ENCODE assay signal across 26 cellular contexts in genomic region chr1:155867766-155868165, GRCh38. TPM values are rescaled to one million over a fixed set of nuclear protein-coding genes. Genes with fewer than 3 reads are reported as not detected.
DNase-seq lines count a peak whose midpoint lies in the region; ATAC-seq, FAIRE-seq and TF ChIP-seq lines count a peak whose summit lies in the region.
"Had no signal": no experiment of that assay in that cellular context is flagged by ENCODE, and none has a peak within 500 bp of the region (broad histone marks: within the 10 kb centered on the region; RNA-seq: fewer than 3 reads in every experiment).

No MANE protein-coding gene starts in this region.

- H3K27ac ChIP-seq in HepG2 (ENCODE audit: extremely low read length, insufficient read depth, low read length): no peak overlapping the region
- no peak overlapping the region for H3K27ac ChIP-seq in right lobe of liver
- H3K27ac ChIP-seq in K562 (ENCODE audit: extremely low read depth, low read depth, low read length): no peak overlapping the region
- peak overlapping the region; percentile 15 for H3K27ac ChIP-seq in cingulate gyrus (ENCODE audit: low read depth, low read length)
- no peak overlapping the region for H3K27ac ChIP-seq in neural cell (ENCODE audit: low read length)
- H3K27ac ChIP-seq: 22Rv1; A549; BLaER1 treated with 17β-estradiol and CSF1 and Interleukin-3, amounts not matched to agents 10 nM and 100 nM; C4-2B had no signal

- H2AFZ ChIP-seq in HepG2 (ENCODE audit: low read length) (no peak overlapping the region), K562 (ENCODE audit: low read depth, low read length) (peak overlapping the region; percentile 80), neural cell (ENCODE audit: low read depth, low read length) (no peak overlapping the region)

- POLR2A ChIA-PET in HepG2 (lab: Yijun Ruan, JAX) (interaction anchor here (1.7 kb wide), 1 partner anchor 15 kb away, joined by 3 read pairs; no protein-coding TSS in a partner anchor), K562 (lab: Yijun Ruan, JAX) (interaction anchor here (1.9 kb wide), 1 partner anchor 8 kb away, joined by 9 read pairs; the partner anchor contains the start of gene SYT11)

- peak overlapping the region; percentile 28; the same call in 1 of the 2 replicates for H3K4me2 ChIP-seq in HepG2 (ENCODE audit: low read depth, low read length)
- H3K4me2 ChIP-seq in K562 (ENCODE audit: insufficient read depth, low read length): no peak overlapping the region
- no peak overlapping the region for H3K4me2 ChIP-seq in neural cell (ENCODE audit: low read length)
- H3K4me2 ChIP-seq: A549; BLaER1 treated with 17β-estradiol and CSF1 and Interleukin-3, amounts not matched to agents 10 nM and 100 nM had no signal

- H3K36me3 ChIP-seq in HepG2 (replicated peaks in 1 of 2; ENCODE audit: control insufficient read depth in 1 of 2, insufficient read depth in 2 of 2, low read length in 2 of 2) (no peaks in the 10 kb centered on the region), right lobe of liver (no peaks in the 10 kb centered on the region), K562 (ENCODE audit: control insufficient read depth, insufficient read depth, low read length) (no peaks in the 10 kb centered on the region), neural cell (ENCODE audit: insufficient read depth, low read length) (peaks cover 8% of the 10 kb centered on the region)

- CTCF ChIA-PET in HepG2 (lab: Yijun Ruan, JAX; ENCODE audit: low intra/inter-chr PET ratio, low total read pairs): no interaction called here
- CTCF ChIA-PET in K562 (lab: Yijun Ruan, JAX; ENCODE audit: low intra/inter-chr PET ratio): no interaction called here

- TF ChIP-seq POLR2A in HepG2 (IDR thresholded peaks at IDR 0.05; ENCODE audit: insufficient read depth in 1 of 2, low read depth in 2 of 2, low read length in 2 of 2): no peak
- no peak for TF ChIP-seq POLR2A in right lobe of liver (IDR thresholded peaks at IDR 0.05)
- TF ChIP-seq POLR2A in K562 (conservative IDR thresholded peaks at IDR 0.05): no peak
- TF ChIP-seq POLR2A in GM18505 (IDR thresholded peaks at IDR 0.05; ENCODE audit: borderline replicate concordance, extremely low read depth, insufficient read depth, insufficient read length): no peak

- H4K20me1 ChIP-seq in HepG2 (ENCODE audit: insufficient read depth, low read length) (no peaks in the 10 kb centered on the region), K562 (replicated peaks; ENCODE audit: control insufficient read depth, insufficient read depth, low read length) (no peaks in the 10 kb centered on the region), neural cell (ENCODE audit: insufficient read depth) (peaks cover 43% of the 10 kb centered on the region)

- H3K9ac ChIP-seq in HepG2 (ENCODE audit: insufficient read depth, low read depth, low read length): no peak overlapping the region
- no peak overlapping the region for H3K9ac ChIP-seq in K562 (ENCODE audit: insufficient read depth in 1 of 2, low read depth in 2 of 2, low read length in 2 of 2)
- H3K9ac ChIP-seq in neural cell (ENCODE audit: low read length): no peak overlapping the region
- H3K9ac ChIP-seq: BLaER1 treated with 17β-estradiol and CSF1 and Interleukin-3, amounts not matched to agents 10 nM and 100 nM had no signal

- no peaks in the 10 kb centered on the region for H3K9me2 ChIP-seq in neural cell (ENCODE audit: insufficient read depth, low read length)

- H3K27me3 ChIP-seq in HepG2 (ENCODE audit: control insufficient read depth in 1 of 2, insufficient read depth in 2 of 2, low read length in 2 of 2) (peaks cover 5 to 39% of the 10 kb centered on the region in 2 experiments; a peak in 4 of 5 replicates), right lobe of liver (no peaks in the 10 kb centered on the region), K562 (ENCODE audit: control insufficient read depth in 2 of 2, insufficient read depth in 2 of 2, low read length in 2 of 2) (no peaks in the 10 kb centered on the region; a peak in 1 of 5 replicates), neural cell (ENCODE audit: insufficient read depth, low read depth, low read length) (no peaks in the 10 kb centered on the region)
- H3K27me3 ChIP-seq: BLaER1 treated with 17β-estradiol and CSF1 and Interleukin-3, amounts not matched to agents 10 nM and 100 nM had no signal

- BruUV-seq in HepG2 (replicated peaks; lab: Mats Ljungman, UMichigan): no TSS peak
- BruUV-seq in K562 (replicated peaks; lab: Mats Ljungman, UMichigan): no TSS peak

- no peaks in the 10 kb centered on the region for H3K9me1 ChIP-seq in K562 (ENCODE audit: control insufficient read depth, insufficient read depth, low read length)

- TF ChIP-seq RAD21 in HepG2 (CRISPR knock-in tag; IDR thresholded peaks at IDR 0.05): no peak
- TF ChIP-seq RAD21 in K562 (CRISPR knock-in tag; conservative IDR thresholded peaks at IDR 0.05 in 1 of 2, IDR thresholded peaks at IDR 0.05 in 1 of 2): peak in 1 of 2 experiments; percentile 17; a peak in 1 of 4 replicates
- no peak for TF ChIP-seq RAD21 in neural cell (conservative IDR thresholded peaks at IDR 0.05)

- H3K4me3 ChIP-seq in HepG2 (replicated peaks in 1 of 3; ENCODE audit: insufficient read depth in 1 of 3, low read depth in 2 of 3, low read length in 3 of 3) (no peak overlapping the region), right lobe of liver (no peak overlapping the region), K562 (no peak overlapping the region), neural cell (ENCODE audit: low read length) (peak overlapping the region; percentile 48)
- H3K4me3 ChIP-seq: A549; BLaER1 treated with 17β-estradiol and CSF1 and Interleukin-3, amounts not matched to agents 10 nM and 100 nM; GM12878 had no signal

- DNase-seq in HepG2 (ENCODE audit: low spot score) (no peak), right lobe of liver (no peak), K562 (ENCODE audit: extremely low read depth in 1 of 4, low spot score in 3 of 4) (peak in 1 of 4 experiments; percentile 45), COLO668 (lab: John Stamatoyannopoulos, UW; ENCODE audit: unreplicated experiment) (no peak)
- DNase-seq: AML-193; CD4-positive, alpha-beta T cell; CD8-positive, alpha-beta T cell; COR-L47; DMS 273 treated with DMSO at 0.1 percent for 48 hours; DMS153; DMS53; DMS79; DND-41; EL; GDM1 had no signal

- in situ Hi-C loops in HepG2 (cut with HindIII; ENCODE audit: extremely low pct_ligation_motif_present, low pct_unique_long_range_greater_than_20kb) (no loop called here), K562 (cut with MboI) (no loop called here)

- TF ChIP-seq CTCF in HepG2 (CRISPR knock-in tag; IDR thresholded peaks at IDR 0.05): no peak
- no peak for TF ChIP-seq CTCF in right lobe of liver (IDR thresholded peaks at IDR 0.05)
- TF ChIP-seq CTCF in K562 (IDR thresholded peaks at IDR 0.05 in 2 of 3, conservative IDR thresholded peaks at IDR 0.05 in 1 of 3; ENCODE audit: insufficient read depth in 2 of 3, low read depth in 1 of 3, low read length in 3 of 3): 0 out of 6 replicates have a peak, but pooled peaks of 1 of the 3 experiments have one; percentile 11
- TF ChIP-seq CTCF in neural cell (IDR thresholded peaks at IDR 0.05; ENCODE audit: poor library complexity, severe bottlenecking): no peak

- FAIRE-seq in HepG2 (lab: Jason Lieb, UNC) (no peak), K562 (lab: Jason Lieb, UNC) (no peak)
- FAIRE-seq: A549, GM12878, GM12892, GM19239 had no signal

- 0% methylated on average over 5 of the region's 8 CpGs for WGBS in HepG2 (ENCODE audit: low lambda C conversion rate)
- WGBS in right lobe of liver (ENCODE audit: insufficient coverage, low coverage, low lambda C conversion rate, missing lambda C conversion rate): 79% methylated on average over 4 of the region's 8 CpGs
- WGBS in K562 (ENCODE audit: insufficient coverage, low coverage, missing lambda C conversion rate): 20% methylated on average over 8 of the region's 8 CpGs

- H3K4me1 ChIP-seq in HepG2 (ENCODE audit: insufficient read depth, low read length): peaks cover 15% of the 10 kb centered on the region
- H3K4me1 ChIP-seq in right lobe of liver: no peaks in the 10 kb centered on the region
- no peaks in the 10 kb centered on the region; a peak in 1 of 5 replicates for H3K4me1 ChIP-seq in K562 (replicated peaks in 1 of 2; ENCODE audit: control insufficient read depth in 2 of 2, insufficient read depth in 2 of 2, low read length in 2 of 2)
- H3K4me1 ChIP-seq: A549 had no signal

- H3K79me2 ChIP-seq in HepG2 (ENCODE audit: insufficient read depth, low read length) (no peaks in the 10 kb centered on the region), K562 (ENCODE audit: control insufficient read depth, insufficient read depth, low read length) (no peaks in the 10 kb centered on the region), neural cell (replicated peaks; ENCODE audit: insufficient read depth, low read length) (peaks cover 96% of the 10 kb centered on the region)

- intact Hi-C loops in HepG2 (cut with micrococcal nuclease; ENCODE audit: unreplicated experiment) (no loop called here), right lobe of liver (cut with DNase I) (no loop called here), K562 (cut with micrococcal nuclease) (no loop called here)

- ATAC-seq in HepG2: peak; percentile 92
- no peak for ATAC-seq in right lobe of liver
- peak; percentile 80 for ATAC-seq in K562
- no peak for ATAC-seq in HG02840 (IDR thresholded peaks at IDR 0.05; ENCODE audit: low FRiP score, unreplicated experiment)
- no peak for ATAC-seq in GM18505 (IDR thresholded peaks at IDR 0.05; ENCODE audit: unreplicated experiment)
- ATAC-seq: A549; CD8-positive, alpha-beta T cell; GM12878 had no signal

- no peaks in the 10 kb centered on the region for H3K9me3 ChIP-seq in HepG2 (ENCODE audit: low read length)
- H3K9me3 ChIP-seq in right lobe of liver: no peaks in the 10 kb centered on the region
- H3K9me3 ChIP-seq in K562 (replicated peaks; ENCODE audit: control insufficient read depth, insufficient read depth, low read depth, low read length): no peaks in the 10 kb centered on the region
- no peaks in the 10 kb centered on the region for H3K9me3 ChIP-seq in neural cell (ENCODE audit: low read length)
- H3K9me3 ChIP-seq: A549; BLaER1 treated with 17β-estradiol and CSF1 and Interleukin-3, amounts not matched to agents 10 nM and 100 nM had no signal

- H3F3A ChIP-seq in neural cell (ENCODE audit: insufficient read depth, low read length, poor library complexity, severe bottlenecking): no peaks in the 10 kb centered on the region

- TF ChIP-seq EP300 in HepG2 (IDR thresholded peaks at IDR 0.05; ENCODE audit: low read depth in 2 of 2, low read length in 2 of 2): no peak
- no peak for TF ChIP-seq EP300 in HepG2 (CRISPR knock-in tag; IDR thresholded peaks at IDR 0.05; ENCODE audit: borderline replicate concordance)
- no peak for TF ChIP-seq EP300 in K562 (IDR thresholded peaks at IDR 0.05; ENCODE audit: low read length)
- TF ChIP-seq EP300 in neural cell (conservative IDR thresholded peaks at IDR 0.05; ENCODE audit: poor library complexity, severe bottlenecking): no peak

RNA-seq across cellular contexts. Expression of gene SYT11, which starts 8.4 kb away (rescaled TPM):
- 0.08 and 0.22 TPM in 2 replicates for total RNA-seq in HepG2 (2016; rRNA removed; fragmentation: Illumina TruSeq; extraction: Trizol)
- not detected in 2 replicates for total RNA-seq in HepG2 (2016; cell fraction: cytosol; rRNA removed; fragmentation: Illumina TruSeq; extraction: Trizol; ENCODE audit: low read depth)
- 0.06 and 0.13 TPM in 2 replicates for total RNA-seq in HepG2 (2016; cell fraction: insoluble cytoplasmic fraction; rRNA removed; fragmentation: Illumina TruSeq; extraction: Trizol)
- 0.03 and 0.09 TPM in 2 replicates for total RNA-seq in HepG2 (2016; cell fraction: membrane; rRNA removed; fragmentation: Illumina TruSeq; extraction: Trizol)
- total RNA-seq in HepG2 (2016; cell fraction: nucleus; rRNA removed; fragmentation: Illumina TruSeq; extraction: Trizol): 0.22 and 0.25 TPM in 2 replicates
- polyA plus RNA-seq in HepG2 (2011; rRNA removed): 0.59 and 0.64 TPM in 2 replicates
- polyA plus RNA-seq in HepG2 (2011; cell fraction: cytosol; rRNA removed): 0.35 and 0.59 TPM in 2 replicates
- 0.26 and 0.29 TPM in 2 replicates for polyA plus RNA-seq in HepG2 (2011; cell fraction: nucleus; rRNA removed)
- polyA plus RNA-seq in HepG2 (2012): 0.64 and 1.0 TPM in 2 replicates
- polyA plus RNA-seq in HepG2 (2016; cell fraction: cytosol; fragmentation: Illumina TruSeq; extraction: Trizol; ENCODE audit: low read depth): 0.02 TPM in 1 of 2 replicates, not detected in the other
- 0.04 and 0.08 TPM in 2 replicates for polyA plus RNA-seq in HepG2 (2016; cell fraction: insoluble cytoplasmic fraction; fragmentation: Illumina TruSeq; extraction: Trizol; ENCODE audit: low read depth)
- polyA plus RNA-seq in HepG2 (2016; cell fraction: membrane; fragmentation: Illumina TruSeq; extraction: Trizol; ENCODE audit: low read depth): 0.06 TPM in 1 of 2 replicates, not detected in the other
- polyA plus RNA-seq in HepG2 (2016; cell fraction: nucleus; fragmentation: Illumina TruSeq; extraction: Trizol; ENCODE audit: insufficient read depth, low read depth): 0.08 and 0.21 TPM in 2 replicates
- polyA minus RNA-seq in HepG2 (2011; rRNA and poly(A)+ RNA removed; ENCODE audit: low replicate concordance): 0.44 and 1.3 TPM in 2 replicates
- 0.44 and 0.69 TPM in 2 replicates for polyA minus RNA-seq in HepG2 (2011; cell fraction: cytosol; rRNA and poly(A)+ RNA removed)
- polyA minus RNA-seq in HepG2 (2011; cell fraction: nucleus; rRNA and poly(A)+ RNA removed): 0.39 and 0.75 TPM in 2 replicates
- total RNA-seq in right lobe of liver: 1 to 10 TPM in 1 of 6 experiments, under 1 TPM in 5; 0.46 to 1.5 (median 0.73) TPM
- total RNA-seq in K562 (2011; cell fraction: chromatin; rRNA removed; ENCODE audit: low replicate concordance): 0.25 and 0.39 TPM in 2 replicates
- total RNA-seq in K562 (2011; cell fraction: nucleolus; rRNA removed): 0.39 and 0.67 TPM in 2 replicates
- total RNA-seq in K562 (2011; cell fraction: nucleoplasm; rRNA removed): 0.81 and 0.84 TPM in 2 replicates
- 0.05 and 0.12 TPM in 2 replicates for total RNA-seq in K562 (2014; rRNA removed)
- total RNA-seq in K562 (2014; rRNA removed; fragmentation: Illumina TruSeq; extraction: Trizol): 0.07 and 0.13 TPM in 2 replicates
- total RNA-seq in K562 (2015; rRNA removed; fragmentation: Illumina TruSeq; extraction: Trizol): 0.11 TPM in 2 replicates
- total RNA-seq in K562 (2021): 0.18 and 0.20 TPM in 2 replicates
- polyA plus RNA-seq in K562 (2011; rRNA removed): 0.17 and 0.26 TPM in 2 replicates
- 0.16 and 0.24 TPM in 2 replicates for polyA plus RNA-seq in K562 (2011; cell fraction: cytosol; rRNA removed)
- 0.09 and 0.13 TPM in 2 replicates for polyA plus RNA-seq in K562 (2011; cell fraction: nucleus; rRNA removed)
- 0.07 and 0.17 TPM in 2 replicates for polyA plus RNA-seq in K562 (2012)
- 0.13 and 0.19 TPM in 2 replicates for polyA plus RNA-seq in K562 (2014; fragmentation: Illumina TruSeq; extraction: Trizol)
- polyA plus RNA-seq in K562 (2014; fragmentation: Nextera tagmentation; extraction: Ambion mirVana): under 1 TPM; 0.08 to 0.11 TPM
- 0.05 and 0.11 TPM in 2 replicates for polyA plus RNA-seq in K562 (2014; rRNA removed)
- 0.25 and 0.36 TPM in 2 replicates for polyA minus RNA-seq in K562 (2011; rRNA and poly(A)+ RNA removed)
- polyA minus RNA-seq in K562 (2011; cell fraction: cytosol; rRNA and poly(A)+ RNA removed): not detected in 2 replicates
- 0.11 TPM in 1 of 2 replicates, not detected in the other for polyA minus RNA-seq in K562 (2011; cell fraction: nucleus; rRNA and poly(A)+ RNA removed)
- polyA plus RNA-seq in neural cell: 122 and 127 TPM in 2 replicates
- 239 and 258 TPM in 2 replicates for polyA minus RNA-seq in neural cell

RNA-seq across cellular contexts. Expression of gene GON4L, which starts 10.8 kb away (rescaled TPM):
- 15.5 and 19.6 TPM in 2 replicates for total RNA-seq in HepG2 (2016; rRNA removed; fragmentation: Illumina TruSeq; extraction: Trizol)
- 60.3 and 77.6 TPM in 2 replicates for total RNA-seq in HepG2 (2016; cell fraction: cytosol; rRNA removed; fragmentation: Illumina TruSeq; extraction: Trizol; ENCODE audit: low read depth)
- 13.2 and 20.6 TPM in 2 replicates for total RNA-seq in HepG2 (2016; cell fraction: insoluble cytoplasmic fraction; rRNA removed; fragmentation: Illumina TruSeq; extraction: Trizol)
- total RNA-seq in HepG2 (2016; cell fraction: membrane; rRNA removed; fragmentation: Illumina TruSeq; extraction: Trizol): 21.7 and 23.0 TPM in 2 replicates
- total RNA-seq in HepG2 (2016; cell fraction: nucleus; rRNA removed; fragmentation: Illumina TruSeq; extraction: Trizol): 39.3 and 40.1 TPM in 2 replicates
- 14.6 and 15.0 TPM in 2 replicates for polyA plus RNA-seq in HepG2 (2011; rRNA removed)
- 6.9 and 10.0 TPM in 2 replicates for polyA plus RNA-seq in HepG2 (2011; cell fraction: cytosol; rRNA removed)
- polyA plus RNA-seq in HepG2 (2011; cell fraction: nucleus; rRNA removed): 30.4 and 31.3 TPM in 2 replicates
- 13.5 and 13.8 TPM in 2 replicates for polyA plus RNA-seq in HepG2 (2012)
- 2.0 and 2.4 TPM in 2 replicates for polyA plus RNA-seq in HepG2 (2016; cell fraction: cytosol; fragmentation: Illumina TruSeq; extraction: Trizol; ENCODE audit: low read depth)
- 5.8 and 9.2 TPM in 2 replicates for polyA plus RNA-seq in HepG2 (2016; cell fraction: insoluble cytoplasmic fraction; fragmentation: Illumina TruSeq; extraction: Trizol; ENCODE audit: low read depth)
- 2.8 and 3.0 TPM in 2 replicates for polyA plus RNA-seq in HepG2 (2016; cell fraction: membrane; fragmentation: Illumina TruSeq; extraction: Trizol; ENCODE audit: low read depth)
- 44.7 and 49.8 TPM in 2 replicates for polyA plus RNA-seq in HepG2 (2016; cell fraction: nucleus; fragmentation: Illumina TruSeq; extraction: Trizol; ENCODE audit: insufficient read depth, low read depth)
- 35.6 and 65.0 TPM in 2 replicates for polyA minus RNA-seq in HepG2 (2011; rRNA and poly(A)+ RNA removed; ENCODE audit: low replicate concordance)
- 9.4 and 10.1 TPM in 2 replicates for polyA minus RNA-seq in HepG2 (2011; cell fraction: cytosol; rRNA and poly(A)+ RNA removed)
- polyA minus RNA-seq in HepG2 (2011; cell fraction: nucleus; rRNA and poly(A)+ RNA removed): 48.7 and 51.0 TPM in 2 replicates
- 10 to 100 TPM; 10.7 to 23.2 (median 20.1) TPM for total RNA-seq in right lobe of liver
- total RNA-seq in K562 (2011; cell fraction: chromatin; rRNA removed; ENCODE audit: low replicate concordance): 217 and 320 TPM in 2 replicates
- total RNA-seq in K562 (2011; cell fraction: nucleolus; rRNA removed): 111 and 118 TPM in 2 replicates
- total RNA-seq in K562 (2011; cell fraction: nucleoplasm; rRNA removed): 136 and 172 TPM in 2 replicates
- total RNA-seq in K562 (2014; rRNA removed): 29.0 and 30.0 TPM in 2 replicates
- 35.5 and 40.1 TPM in 2 replicates for total RNA-seq in K562 (2014; rRNA removed; fragmentation: Illumina TruSeq; extraction: Trizol)
- total RNA-seq in K562 (2015; rRNA removed; fragmentation: Illumina TruSeq; extraction: Trizol): 33.6 and 34.3 TPM in 2 replicates
- total RNA-seq in K562 (2021): 42.6 and 47.4 TPM in 2 replicates
- polyA plus RNA-seq in K562 (2011; rRNA removed): 32.4 and 40.4 TPM in 2 replicates
- polyA plus RNA-seq in K562 (2011; cell fraction: cytosol; rRNA removed): 21.5 and 30.7 TPM in 2 replicates
- polyA plus RNA-seq in K562 (2011; cell fraction: nucleus; rRNA removed): 98.2 and 114 TPM in 2 replicates
- polyA plus RNA-seq in K562 (2012): 27.5 and 34.2 TPM in 2 replicates
- polyA plus RNA-seq in K562 (2014; fragmentation: Illumina TruSeq; extraction: Trizol): 35.1 and 37.4 TPM in 2 replicates
- polyA plus RNA-seq in K562 (2014; fragmentation: Nextera tagmentation; extraction: Ambion mirVana): 10 to 100 TPM; 20.2 to 38.9 TPM
- polyA plus RNA-seq in K562 (2014; rRNA removed): 32.1 and 33.0 TPM in 2 replicates
- 69.6 and 96.4 TPM in 2 replicates for polyA minus RNA-seq in K562 (2011; rRNA and poly(A)+ RNA removed)
- polyA minus RNA-seq in K562 (2011; cell fraction: cytosol; rRNA and poly(A)+ RNA removed): 19.7 and 23.2 TPM in 2 replicates
- 38.9 and 68.0 TPM in 2 replicates for polyA minus RNA-seq in K562 (2011; cell fraction: nucleus; rRNA and poly(A)+ RNA removed)
- 24.8 and 30.2 TPM in 2 replicates for polyA plus RNA-seq in neural cell
- 58.9 and 62.6 TPM in 2 replicates for polyA minus RNA-seq in neural cell

RNA-seq across cellular contexts. Expression of gene RIT1, which starts 43.4 kb away (rescaled TPM):
- total RNA-seq in HepG2 (2016; rRNA removed; fragmentation: Illumina TruSeq; extraction: Trizol) (12.2 and 15.9 TPM in 2 replicates), right lobe of liver (10 to 100 TPM in 3 of 6 experiments, 1 to 10 TPM in 3; 4.9 to 28.3 (median 11.3) TPM), K562 (2014; rRNA removed) (13.5 and 15.8 TPM in 2 replicates), K562 (2014; rRNA removed; fragmentation: Illumina TruSeq; extraction: Trizol) (24.9 and 28.8 TPM in 2 replicates), K562 (2015; rRNA removed; fragmentation: Illumina TruSeq; extraction: Trizol) (18.7 and 20.0 TPM in 2 replicates), K562 (2021) (22.9 and 23.1 TPM in 2 replicates)
- 1.8 and 2.7 TPM in 2 replicates for total RNA-seq in HepG2 (2016; cell fraction: cytosol; rRNA removed; fragmentation: Illumina TruSeq; extraction: Trizol; ENCODE audit: low read depth)
- 12.0 and 18.3 TPM in 2 replicates for total RNA-seq in HepG2 (2016; cell fraction: insoluble cytoplasmic fraction; rRNA removed; fragmentation: Illumina TruSeq; extraction: Trizol)
- 3.7 and 5.0 TPM in 2 replicates for total RNA-seq in HepG2 (2016; cell fraction: membrane; rRNA removed; fragmentation: Illumina TruSeq; extraction: Trizol)
- 5.1 and 6.9 TPM in 2 replicates for total RNA-seq in HepG2 (2016; cell fraction: nucleus; rRNA removed; fragmentation: Illumina TruSeq; extraction: Trizol)
- polyA plus RNA-seq in HepG2 (2011; rRNA removed) (29.3 and 32.2 TPM in 2 replicates), K562 (2011; rRNA removed) (41.7 and 57.6 TPM in 2 replicates), K562 (2014; fragmentation: Illumina TruSeq; extraction: Trizol) (20.8 and 21.2 TPM in 2 replicates), K562 (2014; fragmentation: Nextera tagmentation; extraction: Ambion mirVana) (10 to 100 TPM; 53.7 to 57.1 TPM), K562 (2014; rRNA removed) (19.3 and 20.4 TPM in 2 replicates), neural cell (78.1 and 83.5 TPM in 2 replicates)
- 27.0 and 36.8 TPM in 2 replicates for polyA plus RNA-seq in HepG2 (2011; cell fraction: cytosol; rRNA removed)
- 10.2 and 15.6 TPM in 2 replicates for polyA plus RNA-seq in HepG2 (2011; cell fraction: nucleus; rRNA removed)
- polyA plus RNA-seq in HepG2 (2012): 14.8 and 19.9 TPM in 2 replicates
- 1.3 and 1.4 TPM in 2 replicates for polyA plus RNA-seq in HepG2 (2016; cell fraction: cytosol; fragmentation: Illumina TruSeq; extraction: Trizol; ENCODE audit: low read depth)
- polyA plus RNA-seq in HepG2 (2016; cell fraction: insoluble cytoplasmic fraction; fragmentation: Illumina TruSeq; extraction: Trizol; ENCODE audit: low read depth): 12.1 and 13.9 TPM in 2 replicates
- polyA plus RNA-seq in HepG2 (2016; cell fraction: membrane; fragmentation: Illumina TruSeq; extraction: Trizol; ENCODE audit: low read depth): 1.8 and 2.0 TPM in 2 replicates
- 13.6 and 15.1 TPM in 2 replicates for polyA plus RNA-seq in HepG2 (2016; cell fraction: nucleus; fragmentation: Illumina TruSeq; extraction: Trizol; ENCODE audit: insufficient read depth, low read depth)
- 23.7 and 26.0 TPM in 2 replicates for polyA minus RNA-seq in HepG2 (2011; rRNA and poly(A)+ RNA removed; ENCODE audit: low replicate concordance)
- polyA minus RNA-seq in HepG2 (2011; cell fraction: cytosol; rRNA and poly(A)+ RNA removed): 16.1 and 17.4 TPM in 2 replicates
- 11.6 and 20.5 TPM in 2 replicates for polyA minus RNA-seq in HepG2 (2011; cell fraction: nucleus; rRNA and poly(A)+ RNA removed)
- 32.5 and 66.4 TPM in 2 replicates for total RNA-seq in K562 (2011; cell fraction: chromatin; rRNA removed; ENCODE audit: low replicate concordance)
- 13.3 and 18.2 TPM in 2 replicates for total RNA-seq in K562 (2011; cell fraction: nucleolus; rRNA removed)
- total RNA-seq in K562 (2011; cell fraction: nucleoplasm; rRNA removed): 42.4 and 55.2 TPM in 2 replicates
- 28.1 and 47.4 TPM in 2 replicates for polyA plus RNA-seq in K562 (2011; cell fraction: cytosol; rRNA removed)
- 18.1 and 27.5 TPM in 2 replicates for polyA plus RNA-seq in K562 (2011; cell fraction: nucleus; rRNA removed)
- polyA plus RNA-seq in K562 (2012): 18.3 and 23.8 TPM in 2 replicates
- polyA minus RNA-seq in K562 (2011; rRNA and poly(A)+ RNA removed): 56.7 and 64.0 TPM in 2 replicates
- polyA minus RNA-seq in K562 (2011; cell fraction: cytosol; rRNA and poly(A)+ RNA removed): 13.1 and 20.2 TPM in 2 replicates
- 6.7 and 13.2 TPM in 2 replicates for polyA minus RNA-seq in K562 (2011; cell fraction: nucleus; rRNA and poly(A)+ RNA removed)
- 84.2 and 101 TPM in 2 replicates for polyA minus RNA-seq in neural cell

Comparison
In these comparisons a context has a peak if more than half of its experiments do, and no peak if none do; other contexts are left out.
1. ATAC-seq: peak in HepG2 (single experiment) and K562 (single experiment); none in right lobe of liver (0 of 4), HG02840 (single experiment) and GM18505 (single experiment).